ENCODE assay signal across 24 cellular contexts in genomic region chr16:22375963-22376640, GRCh38. TPM values are rescaled to one million over a fixed set of nuclear protein-coding genes. Genes with fewer than 3 reads are reported as not detected.
DNase-seq lines count a peak whose midpoint lies in the region; ATAC-seq, FAIRE-seq and TF ChIP-seq lines count a peak whose summit lies in the region.
"Had no signal": no experiment of that assay in that cellular context is flagged by ENCODE, and none has a peak within 500 bp of the region (broad histone marks: within the 10 kb centered on the region; RNA-seq: fewer than 3 reads in every experiment).

No MANE protein-coding gene starts in this region.

- DNase-seq in activated CD4-positive, alpha-beta T cell treated with anti-CD3 and anti-CD28 coated beads, Interleukin-2, amount 10 ng/mL, durations not matched to agents 7 days and 5 days, result no peak
- DNase-seq in activated CD4-positive, alpha-beta T cell treated with anti-CD3 and anti-CD28 coated beads for 1 hour, result no peak
- no peak for DNase-seq in CD4-positive, alpha-beta memory T cell
- DNase-seq in astrocyte (ENCODE audit: low read depth) (no peak), left ventricle myocardium superior (no peak)
- DNase-seq in natural killer cell treated with Interleukin-12 subunit alpha and Interleukin-12 subunit beta and Interleukin-15 and Interleukin-18, amount 100 ng/mL, for 72 hours (ENCODE audit: low spot score), result no peak
- DNase-seq in stimulated activated CD4-positive, alpha-beta T cell treated with anti-CD3 and anti-CD28 coated beads, Interleukin-15, amount 100 ng/mL, for 24 hours, result no peak
- DNase-seq: activated CD4-positive, CD25-positive, alpha-beta regulatory T cell treated with anti-CD3 and anti-CD28 coated beads, Interleukin-2, amount 50 U/mL, for 72 hours; activated naive CD4-positive, alpha-beta T cell; effector memory CD8-positive, alpha-beta T cell; head of caudate nucleus; kidney glomerular epithelial cell; lower lobe of right lung; NCI-H1105 treated with DMSO at 0.1 percent for 48 hours; NCI-H1930; NCI-H226; NCI-H748 treated with DMSO at 0.1 percent for 48 hours; Peyer's patch; SHP77 treated with DMSO at 0.1 percent for 48 hours had no signal

- peak overlapping the region; percentile 92 for H3K4me3 Mint-ChIP-seq in activated CD4-positive, alpha-beta T cell treated with anti-CD3 and anti-CD28 coated beads, Interleukin-2, amount 10 ng/mL, durations not matched to agents 7 days and 5 days
- H3K4me3 Mint-ChIP-seq in CD4-positive, alpha-beta memory T cell, result peak overlapping the region in 6 of 8 donors; percentile 36 to 95 (median 68)
- H3K4me3 Mint-ChIP-seq in astrocyte (ENCODE audit: unreplicated experiment), result peak overlapping the region; percentile 92
- H3K4me3 Mint-ChIP-seq in natural killer cell treated with Interleukin-12 subunit alpha and Interleukin-12 subunit beta and Interleukin-15 and Interleukin-18, amount 100 ng/mL, for 72 hours, result peak overlapping the region; percentile 94

- H3K79me2 ChIP-seq in astrocyte (ENCODE audit: insufficient read depth, low read length), result peaks cover 33% of the 10 kb centered on the region

- intact Hi-C loops in CD4-positive, alpha-beta memory T cell (cut with micrococcal nuclease), result loop anchor here (2.0 kb wide), 2 partner anchors 55 to 185 kb away; no protein-coding TSS in a partner anchor
- intact Hi-C loops in left ventricle myocardium superior (cut with micrococcal nuclease), result no loop called here

- no peak overlapping the region for H3K27ac Mint-ChIP-seq in activated CD4-positive, alpha-beta T cell treated with anti-CD3 and anti-CD28 coated beads, Interleukin-2, amount 10 ng/mL, durations not matched to agents 7 days and 5 days
- H3K27ac Mint-ChIP-seq in CD4-positive, alpha-beta memory T cell, result peak overlapping the region in 2 of 7 donors; percentile 29 to 67
- no peak overlapping the region for H3K27ac Mint-ChIP-seq in astrocyte (ENCODE audit: unreplicated experiment)
- H3K27ac Mint-ChIP-seq in natural killer cell treated with Interleukin-12 subunit alpha and Interleukin-12 subunit beta and Interleukin-15 and Interleukin-18, amount 100 ng/mL, for 72 hours, result no peak overlapping the region

- no peak overlapping the region for H3K4me2 ChIP-seq in astrocyte (ENCODE audit: low read length)

- H3K4me1 Mint-ChIP-seq in activated CD4-positive, alpha-beta T cell treated with anti-CD3 and anti-CD28 coated beads, Interleukin-2, amount 10 ng/mL, durations not matched to agents 7 days and 5 days, result peaks cover 34% of the 10 kb centered on the region
- peaks cover 23 to 52% (median 31%) of the 10 kb centered on the region in 4 donors for H3K4me1 Mint-ChIP-seq in CD4-positive, alpha-beta memory T cell
- H3K4me1 Mint-ChIP-seq in astrocyte (ENCODE audit: low read depth, unreplicated experiment), result peaks cover 5% of the 10 kb centered on the region
- H3K4me1 Mint-ChIP-seq in natural killer cell treated with Interleukin-12 subunit alpha and Interleukin-12 subunit beta and Interleukin-15 and Interleukin-18, amount 100 ng/mL, for 72 hours (ENCODE audit: low read depth in 2 of 2), result peaks cover 25 to 32% of the 10 kb centered on the region in 2 donors

- POLR2A ChIA-PET in activated CD4-positive, alpha-beta T cell treated with anti-CD3 and anti-CD28 coated beads, Interleukin-2, amount 10 ng/mL, durations not matched to agents 7 days and 5 days (lab: Charles Lee), result interaction anchor here (0.6 kb wide), 1 partner anchor 43 kb away, joined by 6 read pairs; no protein-coding TSS in a partner anchor
- POLR2A ChIA-PET in CD4-positive, alpha-beta memory T cell (lab: Charles Lee; ENCODE audit: partially characterized antibody), result interaction anchor here (1.3 to 12.1 kb wide), 4 partner anchors 9 to 61 kb away, joined by 3 to 449 read pairs (median 4); no protein-coding TSS in a partner anchor

- FAIRE-seq in astrocyte (lab: Jason Lieb, UNC), result no peak
- FAIRE-seq: A549, H1 had no signal

- H3K27me3 ChIP-seq in CD4-positive, alpha-beta memory T cell (ENCODE audit: insufficient read depth, low read length), result no peaks in the 10 kb centered on the region
- no peaks in the 10 kb centered on the region for H3K27me3 ChIP-seq in astrocyte (ENCODE audit: insufficient read depth, low read length)
- H3K27me3 ChIP-seq: Peyer's patch, tibial nerve had no signal

- H3K27me3 Mint-ChIP-seq in activated CD4-positive, alpha-beta T cell treated with anti-CD3 and anti-CD28 coated beads, Interleukin-2, amount 10 ng/mL, durations not matched to agents 7 days and 5 days, result no peaks in the 10 kb centered on the region
- H3K27me3 Mint-ChIP-seq in CD4-positive, alpha-beta memory T cell, result no peaks in the 10 kb centered on the region
- no peaks in the 10 kb centered on the region for H3K27me3 Mint-ChIP-seq in astrocyte (ENCODE audit: low read depth, unreplicated experiment)
- H3K27me3 Mint-ChIP-seq in natural killer cell treated with Interleukin-12 subunit alpha and Interleukin-12 subunit beta and Interleukin-15 and Interleukin-18, amount 100 ng/mL, for 72 hours, result peaks cover 2 to 6% of the 10 kb centered on the region in 2 donors
- H3K27me3 Mint-ChIP-seq: effector memory CD8-positive, alpha-beta T cell had no signal

- ATAC-seq in natural killer cell treated with Interleukin-12 subunit alpha and Interleukin-12 subunit beta and Interleukin-15 and Interleukin-18, amount 100 ng/mL, for 72 hours, result no peak
- ATAC-seq in left ventricle myocardium superior (no peak), HG02610 (IDR thresholded peaks at IDR 0.05; ENCODE audit: unreplicated experiment) (no peak)
- ATAC-seq: effector memory CD8-positive, alpha-beta T cell; lower lobe of right lung had no signal

- CTCF ChIA-PET in activated CD4-positive, alpha-beta T cell treated with anti-CD3 and anti-CD28 coated beads, Interleukin-2, amount 10 ng/mL, durations not matched to agents 7 days and 5 days (lab: Charles Lee), result interaction anchor here (0.6 kb wide), 2 partner anchors 23 to 157 kb away, joined by 3 read pairs; no protein-coding TSS in a partner anchor
- CTCF ChIA-PET in CD4-positive, alpha-beta memory T cell (lab: Charles Lee; ENCODE audit: partially characterized antibody), result interaction anchor here (0.6 to 2.0 kb wide), 8 partner anchors 10 to 57 kb away, joined by 3 to 9 read pairs (median 4); no protein-coding TSS in a partner anchor

- TF ChIP-seq CTCF in astrocyte (IDR thresholded peaks at IDR 0.05; ENCODE audit: insufficient read depth, low read depth, low read length), result no peak

- no peak overlapping the region for H2AFZ ChIP-seq in astrocyte (ENCODE audit: low read depth, low read length)

- H3K36me3 Mint-ChIP-seq in activated CD4-positive, alpha-beta T cell treated with anti-CD3 and anti-CD28 coated beads, Interleukin-2, amount 10 ng/mL, durations not matched to agents 7 days and 5 days (ENCODE audit: low read depth), result peaks cover 18% of the 10 kb centered on the region
- peaks cover 4 to 28% of the 10 kb centered on the region in 2 donors for H3K36me3 Mint-ChIP-seq in CD4-positive, alpha-beta memory T cell
- H3K36me3 Mint-ChIP-seq in astrocyte (ENCODE audit: low read depth, unreplicated experiment), result peaks cover 4% of the 10 kb centered on the region
- H3K36me3 Mint-ChIP-seq in natural killer cell treated with Interleukin-12 subunit alpha and Interleukin-12 subunit beta and Interleukin-15 and Interleukin-18, amount 100 ng/mL, for 72 hours, result no peaks in the 10 kb centered on the region

- no peaks in the 10 kb centered on the region for H3K9me3 Mint-ChIP-seq in activated CD4-positive, alpha-beta T cell treated with anti-CD3 and anti-CD28 coated beads, Interleukin-2, amount 10 ng/mL, durations not matched to agents 7 days and 5 days
- H3K9me3 Mint-ChIP-seq in CD4-positive, alpha-beta memory T cell, result no peaks in the 10 kb centered on the region
- H3K9me3 Mint-ChIP-seq in astrocyte (ENCODE audit: unreplicated experiment), result no peaks in the 10 kb centered on the region
- H3K9me3 Mint-ChIP-seq in natural killer cell treated with Interleukin-12 subunit alpha and Interleukin-12 subunit beta and Interleukin-15 and Interleukin-18, amount 100 ng/mL, for 72 hours, result no peaks in the 10 kb centered on the region
- H3K9me3 Mint-ChIP-seq: effector memory CD8-positive, alpha-beta T cell had no signal

- no peaks in the 10 kb centered on the region for H3K36me3 ChIP-seq in CD4-positive, alpha-beta memory T cell (ENCODE audit: insufficient read depth, low read length)
- H3K36me3 ChIP-seq in astrocyte (ENCODE audit: insufficient read depth, low read length), result peaks cover 7% of the 10 kb centered on the region
- H3K36me3 ChIP-seq: lower lobe of right lung, Peyer's patch, tibial nerve had no signal

- H4K20me1 ChIP-seq in astrocyte (ENCODE audit: insufficient read depth, low read length), result peaks cover 27% of the 10 kb centered on the region

- no peak overlapping the region for H3K4me3 ChIP-seq in CD4-positive, alpha-beta memory T cell (ENCODE audit: low read length in 2 of 2)
- no peak overlapping the region for H3K4me3 ChIP-seq in astrocyte (ENCODE audit: insufficient read depth, low read depth, low read length)

- no peak overlapping the region for H3K9ac ChIP-seq in astrocyte (ENCODE audit: low read length)

- no peak overlapping the region for H3K27ac ChIP-seq in CD4-positive, alpha-beta memory T cell (ENCODE audit: low read depth, low read length)
- no peak overlapping the region for H3K27ac ChIP-seq in astrocyte (ENCODE audit: low read depth, low read length)
- H3K27ac ChIP-seq: coronary artery, lower lobe of right lung, tibial nerve had no signal

- H3K9me3 ChIP-seq in CD4-positive, alpha-beta memory T cell (ENCODE audit: control insufficient read depth in 1 of 2, low read length in 2 of 2), result no peaks in the 10 kb centered on the region
- no peaks in the 10 kb centered on the region for H3K9me3 ChIP-seq in astrocyte (ENCODE audit: insufficient read depth, low read depth, low read length)
- H3K9me3 ChIP-seq: A549, lower lobe of right lung, Peyer's patch, tibial nerve had no signal

- H3K4me1 ChIP-seq in CD4-positive, alpha-beta memory T cell (ENCODE audit: insufficient read depth, low read length), result peaks cover 37% of the 10 kb centered on the region
- H3K4me1 ChIP-seq in astrocyte (ENCODE audit: insufficient read depth, low read length), result peaks cover 9% of the 10 kb centered on the region

RNA-seq across cellular contexts. Expression of gene CDR2, which starts 1.7 kb away (rescaled TPM):
- 10 to 100 TPM; 43.5 to 45.4 TPM for total RNA-seq in activated CD4-positive, alpha-beta T cell treated with anti-CD3 and anti-CD28 coated beads, Interleukin-2, amount 10 ng/mL, durations not matched to agents 7 days and 5 days
- 10 to 100 TPM; 94.2 to 99.3 TPM for total RNA-seq in CD4-positive, alpha-beta memory T cell
- 10 to 100 TPM; 57.9 to 95.8 TPM for polyA plus RNA-seq in CD4-positive, alpha-beta memory T cell
- 56.5 and 57.6 TPM in 2 replicates for total RNA-seq in astrocyte
- total RNA-seq in natural killer cell treated with Interleukin-12 subunit alpha and Interleukin-12 subunit beta and Interleukin-15 and Interleukin-18, amount 100 ng/mL, for 72 hours, result 10 to 100 TPM; 41.5 to 47.6 TPM
- total RNA-seq in left ventricle myocardium superior, result 5.3 TPM
